8 cellular contexts compared by ENCODE assay signal in genomic region chr2:33477473-33478468, GRCh38. TPM values are rescaled to one million over a fixed set of nuclear protein-coding genes. Genes with fewer than 3 reads are reported as not detected.
A peak's percentile ranks its signal among the peaks of the same experiment; 100 is the strongest.
DNase-seq lines count a peak whose midpoint lies in the region; ATAC-seq and TF ChIP-seq lines count a peak whose summit lies in the region.

No MANE protein-coding gene starts in this region.

- DNase-seq in GM13977 (ENCODE audit: low spot score) = peak; percentile 60
- DNase-seq in NB4 (ENCODE audit: low read depth) = peak; percentile 79
- DNase-seq in naive B cell = peak; percentile 75
- DNase-seq in NCI-H2081 treated with DMSO at 0.1 percent for 48 hours (lab: John Stamatoyannopoulos, UW) = no peak
- no peak for DNase-seq in GM23248

- in situ Hi-C loops in GM13977 (cut with MboI; ENCODE audit: low pct_unique_long_range_greater_than_20kb, low sequenced_read_pairs, unreplicated experiment) = no loop called here
- in situ Hi-C loops in GM23248 (cut with MboI) = no loop called here

- peaks cover 20% of the 10 kb centered on the region for H3F3A ChIP-seq in GM23248 (ENCODE audit: insufficient read depth)

- 89 to 90% methylated on average over 20 of the region's 20 CpGs for WGBS in GM23248 (ENCODE audit: low coverage in 1 of 2, low lambda C conversion rate in 2 of 2, missing lambda C conversion rate in 2 of 2), 2 experiments

- H3K27me3 Mint-ChIP-seq in naive B cell = no peaks in the 10 kb centered on the region

- H3K4me3 Mint-ChIP-seq in naive B cell = peak overlapping the region; percentile 96 to 99 (median 99)

- H3K4me2 ChIP-seq in GM23248 (ENCODE audit: unreplicated experiment) = no peak overlapping the region

- H3K27ac Mint-ChIP-seq in naive B cell = peak overlapping the region; percentile 98 to 100 (median 99)

- no peak overlapping the region for H3K9ac ChIP-seq in GM23248

- ATAC-seq in GM21723 (IDR thresholded peaks at IDR 0.05; ENCODE audit: unreplicated experiment) = peak; percentile 40
- peak; percentile 51 to 56 for ATAC-seq in naive B cell (ENCODE audit: low read depth in 2 of 2)
- no peak for ATAC-seq in activated CD4-positive, CD25-positive, alpha-beta regulatory T cell treated with anti-CD3 and anti-CD28 coated beads, Interleukin-2, amount 50 U/mL, for 24 hours

- H3K4me3 ChIP-seq in NB4 (ENCODE audit: low read depth, low read length) (peak overlapping the region; percentile 88), GM23248 (no peak overlapping the region)

- no peaks in the 10 kb centered on the region for H3K27me3 ChIP-seq in GM23248 (replicated peaks; ENCODE audit: insufficient read depth)

- H3K9me3 Mint-ChIP-seq in naive B cell = no peaks in the 10 kb centered on the region

- H3K27ac ChIP-seq in cingulate gyrus (ENCODE audit: low read depth, low read length) = peak overlapping the region; percentile 84
- no peak overlapping the region for H3K27ac ChIP-seq in GM23248

- no peak overlapping the region for H2AFZ ChIP-seq in GM23248

- no peaks in the 10 kb centered on the region for H3K9me2 ChIP-seq in GM23248 (ENCODE audit: insufficient read depth)

- H3K4me1 ChIP-seq in GM23248 (ENCODE audit: insufficient read depth) = peaks cover 5% of the 10 kb centered on the region

- TF ChIP-seq CTCF in GM13977 (IDR thresholded peaks at IDR 0.05; ENCODE audit: extremely low read depth, insufficient read depth, missing control alignments) = no peak
- no peak for TF ChIP-seq CTCF in NB4 (IDR thresholded peaks at IDR 0.05; ENCODE audit: low read depth, low read length)

- no peaks in the 10 kb centered on the region for H3K79me2 ChIP-seq in GM23248 (ENCODE audit: insufficient read depth)

- no peak for TF ChIP-seq POLR2A in NB4 (IDR thresholded peaks at IDR 0.05; ENCODE audit: extremely low read depth, insufficient read length)

- no peaks in the 10 kb centered on the region for H3K9me3 ChIP-seq in GM23248 (ENCODE audit: low read depth)

- peaks cover 55 to 72% (median 64%) of the 10 kb centered on the region in 3 donors for H3K4me1 Mint-ChIP-seq in naive B cell

- H4K20me1 ChIP-seq in GM23248 (ENCODE audit: insufficient read depth) = no peaks in the 10 kb centered on the region

- peaks cover 12 to 14% of the 10 kb centered on the region in 2 donors for H3K36me3 Mint-ChIP-seq in naive B cell

- H3K36me3 ChIP-seq in GM23248 (ENCODE audit: low read depth) = no peaks in the 10 kb centered on the region

RNA-seq across cellular contexts. Expression of gene RASGRP3, which starts 1.3 kb away (rescaled TPM):
- 100 to 1,000 TPM in 3 of 6 donors, 10 to 100 TPM in 3; 44.7 to 118 (median 92.3) TPM for polyA plus RNA-seq in naive B cell (ENCODE audit: low read depth in 6 of 6)
- total RNA-seq in GM23248 (2014; rRNA removed; shearing (Covaris generic)) = 0.22 TPM in 1 of 2 replicates, not detected in the other
- polyA plus RNA-seq in GM23248 (2016; fragmentation: Nextera tagmentation; extraction: Ambion mirVana) = 0.18 and 0.23 TPM in 2 replicates

Comparison
In these comparisons a context has a peak if more than half of its experiments do, and no peak if none do; other contexts are left out.
1. DNase-seq: peak in GM13977 (single experiment), NB4 (single experiment) and naive B cell (single experiment); none in NCI-H2081 treated with DMSO at 0.1 percent for 48 hours (single experiment) and GM23248 (single experiment).
2. ATAC-seq: peak in GM21723 (single experiment) and naive B cell (2 of 2); none in activated CD4-positive, CD25-positive, alpha-beta regulatory T cell treated with anti-CD3 and anti-CD28 coated beads, Interleukin-2, amount 50 U/mL, for 24 hours (0 of 2).
3. RNA of gene RASGRP3, which starts 1.3 kb away (polyA plus RNA-seq): 44.7 to 118 TPM in naive B cell; 0.18 to 0.23 TPM in GM23248; every median in the first group is over 10 times any median in the second.